11 cellular contexts compared by ENCODE assay signal in genomic region chr16:2019500-2019899, GRCh38. TPM values are rescaled to one million over a fixed set of nuclear protein-coding genes. Genes with fewer than 3 reads are reported as not detected.
DNase-seq lines count a peak whose midpoint lies in the region; ATAC-seq, FAIRE-seq and TF ChIP-seq lines count a peak whose summit lies in the region.
"Had no signal": no experiment of that assay in that cellular context is flagged by ENCODE, and none has a peak within 500 bp of the region (broad histone marks: within the 10 kb centered on the region; RNA-seq: fewer than 3 reads in every experiment).

TSS of gene NPW (plus strand) at chr16:2019785.

- no peak within 1 kb of the TSS for H3K27ac ChIP-seq in OCI-LY7 (ENCODE audit: low read depth, low read length, poor library complexity, severe bottlenecking)
- no peak within 1 kb of the TSS for H3K27ac ChIP-seq in endothelial cell of umbilical vein (ENCODE audit: insufficient read depth, low read depth, low read length)
- no peak within 1 kb of the TSS for H3K27ac ChIP-seq in esophagus muscularis mucosa (replicated peaks in 1 of 4)
- H3K27ac ChIP-seq: SJSA1 had no signal

- no peak within 1 kb of the TSS; the same call in 1 of the 2 replicates for H3K4me2 ChIP-seq in OCI-LY7 (ENCODE audit: low read length)
- H3K4me2 ChIP-seq in endothelial cell of umbilical vein (ENCODE audit: insufficient read depth, low read length): peak within 1 kb of the TSS; percentile 8

- no peak within 1 kb of the TSS for H3K4me3 Mint-ChIP-seq in activated CD4-positive, alpha-beta T cell treated with anti-CD3 and anti-CD28 coated beads for 36 hours
- H3K4me3 Mint-ChIP-seq in immature natural killer cell: no peak within 1 kb of the TSS
- H3K4me3 Mint-ChIP-seq: CD8-positive, alpha-beta T cell had no signal

- H3K4me3 ChIP-seq in OCI-LY7 (ENCODE audit: low read depth, low read length, poor library complexity, severe bottlenecking) (no peak within 1 kb of the TSS), endothelial cell of umbilical vein (replicated peaks in 1 of 3; ENCODE audit: insufficient read depth in 1 of 3, low read depth in 1 of 3, low read length in 3 of 3) (no peak within 1 kb of the TSS), esophagus muscularis mucosa (peak within 1 kb of the TSS in 2 of 4 donors; percentile 16 to 18)
- H3K4me3 ChIP-seq: SJSA1 had no signal

- DNase-seq in activated CD4-positive, alpha-beta T cell treated with anti-CD3 and anti-CD28 coated beads for 36 hours: peak; percentile 58
- no peak for DNase-seq in activated CD4-positive, alpha-beta T cell treated with anti-CD3 and anti-CD28 coated beads, Interleukin-2, amount 50 U/mL, for 1 hour
- peak; percentile 16 for DNase-seq in OCI-LY7 (ENCODE audit: low spot score)
- DNase-seq in endothelial cell of umbilical vein (ENCODE audit: low read depth, low spot score): no peak
- peak; percentile 37 to 40 for DNase-seq in stimulated activated CD4-positive, alpha-beta T cell treated with anti-CD3 and anti-CD28 coated beads, Interleukin-4, amount 100 ng/mL, for 4 hours
- DNase-seq in esophagus muscularis mucosa (ENCODE audit: extremely low spot score): no peak
- DNase-seq in immature natural killer cell: no peak
- DNase-seq in NOMO-1 treated with dmso at 0.1 percent for 144 hours (lab: John Stamatoyannopoulos, UW; ENCODE audit: unreplicated experiment): no peak

- no peaks in the 10 kb centered on the region for H3K9me3 Mint-ChIP-seq in activated CD4-positive, alpha-beta T cell treated with anti-CD3 and anti-CD28 coated beads for 36 hours (ENCODE audit: low read depth)
- H3K9me3 Mint-ChIP-seq in immature natural killer cell: no peaks in the 10 kb centered on the region
- H3K9me3 Mint-ChIP-seq: CD8-positive, alpha-beta T cell had no signal

- peaks cover 13% of the 10 kb centered on the region for H3K4me1 ChIP-seq in OCI-LY7 (ENCODE audit: insufficient read depth, low read length, poor library complexity, severe bottlenecking)
- H3K4me1 ChIP-seq in endothelial cell of umbilical vein (ENCODE audit: control insufficient read depth, extremely low read depth, insufficient read depth, low read length): peaks cover 15% of the 10 kb centered on the region
- H3K4me1 ChIP-seq in esophagus muscularis mucosa: peaks cover 23 to 38% (median 36%) of the 10 kb centered on the region in 4 donors

- H3K79me2 ChIP-seq in OCI-LY7 (ENCODE audit: insufficient read depth, low read depth, low read length) (no peaks in the 10 kb centered on the region), endothelial cell of umbilical vein (ENCODE audit: control insufficient read depth, insufficient read depth, low read length) (no peaks in the 10 kb centered on the region)

- CTCF ChIA-PET in activated CD4-positive, alpha-beta T cell treated with anti-CD3 and anti-CD28 coated beads for 36 hours (lab: Charles Lee): interaction anchor here (0.5 to 1.5 kb wide), 2 partner anchors 38 to 121 kb away, joined by 3 to 7 read pairs; partner anchors contain the start of gene NOXO1
- CTCF ChIA-PET in OCI-LY7 (lab: Charles Lee; ENCODE audit: unreplicated experiment) (no interaction called here), endothelial cell of umbilical vein (lab: Charles Lee) (interaction anchor here (1.5 to 8.9 kb wide), 2 partner anchors 15 to 121 kb away, joined by 6 to 137 read pairs; no protein-coding TSS in a partner anchor)

- TF ChIP-seq EP300 in esophagus muscularis mucosa (IDR thresholded peaks at IDR 0.05): no peak

- no peak for FAIRE-seq in endothelial cell of umbilical vein (lab: Jason Lieb, UNC)
- FAIRE-seq: GM19239 had no signal

- no peak within 1 kb of the TSS for H2AFZ ChIP-seq in OCI-LY7 (ENCODE audit: low read length)
- H2AFZ ChIP-seq in endothelial cell of umbilical vein (ENCODE audit: low read depth, low read length): peak within 1 kb of the TSS; percentile 27

- POLR2A ChIA-PET in activated CD4-positive, alpha-beta T cell treated with anti-CD3 and anti-CD28 coated beads for 36 hours (lab: Charles Lee): interaction anchor here (1.2 kb wide), 1 partner anchor 136 kb away, joined by 4 read pairs; the partner anchor contains the start of gene TRAF7
- POLR2A ChIA-PET in OCI-LY7 (lab: Charles Lee) (no interaction called here), endothelial cell of umbilical vein (lab: Charles Lee) (no interaction called here)

- H3K27me3 ChIP-seq in endothelial cell of umbilical vein (ENCODE audit: control insufficient read depth in 2 of 2, insufficient read depth in 2 of 2, low read length in 2 of 2) (peaks cover 4 to 11% of the 10 kb centered on the region in 2 experiments), esophagus muscularis mucosa (peaks cover 0 to 57% (median 25%) of the 10 kb centered on the region in 4 donors)

- H3K9me1 ChIP-seq in endothelial cell of umbilical vein (replicated peaks; ENCODE audit: control insufficient read depth, extremely low read depth, insufficient read depth, low read length): no peaks in the 10 kb centered on the region

- dilution Hi-C loops in endothelial cell of umbilical vein (cut with MboI; ENCODE audit: extremely low pct_ligation_motif_present, low sequenced_read_pairs): no loop called here

- H3K36me3 ChIP-seq in OCI-LY7 (ENCODE audit: insufficient read depth, low read length) (no peaks in the 10 kb centered on the region), endothelial cell of umbilical vein (ENCODE audit: control insufficient read depth in 2 of 2, extremely low read depth in 1 of 2, insufficient read depth in 2 of 2, low read length in 2 of 2) (no peaks in the 10 kb centered on the region), esophagus muscularis mucosa (no peaks in the 10 kb centered on the region)
- H3K36me3 ChIP-seq: SJSA1 had no signal

- TF ChIP-seq CTCF in OCI-LY7 (conservative IDR thresholded peaks at IDR 0.05; ENCODE audit: low read length) (no peak), endothelial cell of umbilical vein (IDR thresholded peaks at IDR 0.05; ENCODE audit: extremely low read depth in 1 of 2, insufficient read depth in 1 of 2, low read depth in 1 of 2, low read length in 2 of 2) (no peak), esophagus muscularis mucosa (IDR thresholded peaks at IDR 0.05) (no peak)

- H3K4me1 Mint-ChIP-seq in activated CD4-positive, alpha-beta T cell treated with anti-CD3 and anti-CD28 coated beads for 36 hours: peaks cover 15% of the 10 kb centered on the region
- peaks cover 13 to 15% of the 10 kb centered on the region in 2 donors for H3K4me1 Mint-ChIP-seq in immature natural killer cell

- no peak within 1 kb of the TSS for H3K9ac ChIP-seq in endothelial cell of umbilical vein (replicated peaks; ENCODE audit: extremely low read depth, insufficient read depth, low read length)

- BruUV-seq in OCI-LY7 (replicated peaks; lab: Mats Ljungman, UMichigan) (no TSS peak), endothelial cell of umbilical vein (replicated peaks; lab: Mats Ljungman, UMichigan) (no TSS peak)

- H4K20me1 ChIP-seq in OCI-LY7 (ENCODE audit: insufficient read depth, low read length) (no peaks in the 10 kb centered on the region), endothelial cell of umbilical vein (replicated peaks; ENCODE audit: control insufficient read depth, extremely low read depth, insufficient read depth, low read length) (no peaks in the 10 kb centered on the region)

- TF ChIP-seq POLR2A in endothelial cell of umbilical vein (IDR thresholded peaks at IDR 0.05; ENCODE audit: low read depth, low read length): no peak
- TF ChIP-seq POLR2A in esophagus muscularis mucosa (IDR thresholded peaks at IDR 0.05; ENCODE audit: low read depth): no peak

- H3K27ac Mint-ChIP-seq in activated CD4-positive, alpha-beta T cell treated with anti-CD3 and anti-CD28 coated beads for 36 hours: no peak within 1 kb of the TSS
- no peak within 1 kb of the TSS for H3K27ac Mint-ChIP-seq in immature natural killer cell
- H3K27ac Mint-ChIP-seq: CD8-positive, alpha-beta T cell had no signal

- H3K9me3 ChIP-seq in OCI-LY7 (ENCODE audit: low read length) (no peaks in the 10 kb centered on the region), endothelial cell of umbilical vein (replicated peaks; ENCODE audit: control insufficient read depth, insufficient read depth, low read length) (no peaks in the 10 kb centered on the region), esophagus muscularis mucosa (no peaks in the 10 kb centered on the region)
- H3K9me3 ChIP-seq: SJSA1 had no signal

- 4% methylated on average over 15 of the region's 31 CpGs for WGBS in esophagus muscularis mucosa

- H3K27me3 Mint-ChIP-seq in activated CD4-positive, alpha-beta T cell treated with anti-CD3 and anti-CD28 coated beads for 36 hours: peaks cover 22% of the 10 kb centered on the region
- peaks cover 10 to 13% (median 11%) of the 10 kb centered on the region in 3 donors for H3K27me3 Mint-ChIP-seq in immature natural killer cell (ENCODE audit: low read depth in 3 of 3)

- H3K36me3 Mint-ChIP-seq in activated CD4-positive, alpha-beta T cell treated with anti-CD3 and anti-CD28 coated beads for 36 hours (ENCODE audit: low read depth): no peaks in the 10 kb centered on the region
- H3K36me3 Mint-ChIP-seq in immature natural killer cell: no peaks in the 10 kb centered on the region
- H3K36me3 Mint-ChIP-seq: CD8-positive, alpha-beta T cell had no signal

- no peaks in the 10 kb centered on the region for H3K9me2 ChIP-seq in OCI-LY7 (ENCODE audit: insufficient read depth, low read length)

- ATAC-seq in activated CD4-positive, alpha-beta T cell treated with anti-CD3 and anti-CD28 coated beads for 36 hours: no peak
- ATAC-seq: CD8-positive, alpha-beta T cell had no signal

- intact Hi-C loops in activated CD4-positive, alpha-beta T cell treated with anti-CD3 and anti-CD28 coated beads for 36 hours (cut with DNase I, micrococcal nuclease): no loop called here
- intact Hi-C loops in OCI-LY7 (cut with micrococcal nuclease; ENCODE audit: unreplicated experiment) (no loop called here), endothelial cell of umbilical vein (cut with micrococcal nuclease) (no loop called here), esophagus muscularis mucosa (cut with DNase I) (no loop called here)

TF ChIP-seq in endothelial cell of umbilical vein, 7 proteins besides CTCF, POLR2A, EP300 and RAD21 (continues in another document):
- TF ChIP-seq FOS (IDR thresholded peaks at IDR 0.05; ENCODE audit: borderline replicate concordance, insufficient read depth, low read length) (no peak), MYC (IDR thresholded peaks at IDR 0.05; ENCODE audit: low read depth, low read length) (no peak)

RNA-seq across cellular contexts. Expression of gene NPW, which starts in this region (rescaled TPM):
- total RNA-seq in activated CD4-positive, alpha-beta T cell treated with anti-CD3 and anti-CD28 coated beads for 36 hours: 1 to 10 TPM; 2.0 to 2.8 TPM
- total RNA-seq in OCI-LY7 (2014; rRNA removed; shearing (Covaris generic)): 0.85 and 0.88 TPM in 2 replicates
- 1.3 and 3.7 TPM in 2 replicates for total RNA-seq in OCI-LY7 (2022)
- total RNA-seq in endothelial cell of umbilical vein: 3.3 and 3.9 TPM in 2 replicates
- 0.84 and 1.8 TPM in 2 replicates for polyA plus RNA-seq in endothelial cell of umbilical vein
- polyA plus RNA-seq in endothelial cell of umbilical vein (2011; cell fraction: cytosol; rRNA removed): 0.52 and 1.2 TPM in 2 replicates
- polyA plus RNA-seq in endothelial cell of umbilical vein (2011; cell fraction: nucleus; rRNA removed): 0.25 and 0.93 TPM in 2 replicates
- 1.4 and 6.4 TPM in 2 replicates for polyA plus RNA-seq in endothelial cell of umbilical vein (2012)
- not detected in 2 replicates for polyA minus RNA-seq in endothelial cell of umbilical vein
- 2.8 TPM for polyA minus RNA-seq in endothelial cell of umbilical vein (2011; cell fraction: cytosol; rRNA and poly(A)+ RNA removed)
- not detected in 2 replicates for polyA minus RNA-seq in endothelial cell of umbilical vein (2011; cell fraction: nucleus; rRNA and poly(A)+ RNA removed)
- total RNA-seq in esophagus muscularis mucosa: not detected
- polyA plus RNA-seq in immature natural killer cell: not detected
- total RNA-seq: CD8-positive, alpha-beta T cell; SJSA1 had no signal

Comparison
In these comparisons a context has a peak if more than half of its experiments do, and no peak if none do; other contexts are left out.
1. DNase-seq: peak in activated CD4-positive, alpha-beta T cell treated with anti-CD3 and anti-CD28 coated beads for 36 hours (single experiment), OCI-LY7 (single experiment) and stimulated activated CD4-positive, alpha-beta T cell treated with anti-CD3 and anti-CD28 coated beads, Interleukin-4, amount 100 ng/mL, for 4 hours (2 of 2); none in activated CD4-positive, alpha-beta T cell treated with anti-CD3 and anti-CD28 coated beads, Interleukin-2, amount 50 U/mL, for 1 hour (single experiment), endothelial cell of umbilical vein (single experiment), esophagus muscularis mucosa (single experiment), immature natural killer cell (0 of 3) and NOMO-1 treated with dmso at 0.1 percent for 144 hours (single experiment).